Comparison of ENCODE assay signal across 1 cellular context in genomic region chr3:46928297-46928696, GRCh38.
TF ChIP-seq lines count a peak whose summit lies in the region.

No MANE protein-coding gene starts in this region.

TF ChIP-seq in HepG2, 621 proteins besides CTCF, POLR2A, EP300 and RAD21:
- TF ChIP-seq ZBTB39 (CRISPR knock-in tag; IDR thresholded peaks at IDR 0.05), result no peak
- peak; percentile 95 for TF ChIP-seq ZNF317 (CRISPR knock-in tag; IDR thresholded peaks at IDR 0.05)
